Comparison of ENCODE assay signal across 9 cellular contexts in genomic region chr16:16992986-16993783, GRCh38.
A peak's percentile ranks its signal among the peaks of the same experiment; 100 is the strongest.
DNase-seq lines count a peak whose midpoint lies in the region; ATAC-seq and TF ChIP-seq lines count a peak whose summit lies in the region.
"Had no signal": no experiment of that assay in that cellular context is flagged by ENCODE, and none has a peak within 500 bp of the region (broad histone marks: within the 10 kb centered on the region; RNA-seq: fewer than 3 reads in every experiment).

No MANE protein-coding gene starts in this region.

- no peaks in the 10 kb centered on the region for H3K9me3 ChIP-seq in parathyroid adenoma (ENCODE audit: control insufficient read depth, low read length)
- H3K9me3 ChIP-seq: thyroid gland had no signal

- no peaks in the 10 kb centered on the region for H3K36me3 Mint-ChIP-seq in activated naive CD8-positive, alpha-beta T cell treated with anti-CD3 and anti-CD28 coated beads for 36 hours

- H3K9ac ChIP-seq in parathyroid adenoma: no peak overlapping the region

- H3K79me2 ChIP-seq in parathyroid adenoma: no peaks in the 10 kb centered on the region

- H3K27me3 ChIP-seq in parathyroid adenoma (ENCODE audit: control insufficient read depth, insufficient read depth, low read length): no peaks in the 10 kb centered on the region
- H3K27me3 ChIP-seq: thyroid gland had no signal

- H3K4me3 ChIP-seq in parathyroid adenoma (ENCODE audit: low read depth, low read length): no peak overlapping the region
- H3K4me3 ChIP-seq: thyroid gland had no signal

- intact Hi-C loops in posterior cingulate gyrus (cut with DNase I): no loop called here

- peak overlapping the region; percentile 45 for H3K4me3 Mint-ChIP-seq in activated naive CD8-positive, alpha-beta T cell treated with anti-CD3 and anti-CD28 coated beads for 36 hours

- H2AFZ ChIP-seq in parathyroid adenoma: peak overlapping the region; percentile 53

- no peaks in the 10 kb centered on the region for H3K4me1 ChIP-seq in parathyroid adenoma
- H3K4me1 ChIP-seq: thyroid gland had no signal

- H3K4me1 Mint-ChIP-seq in activated naive CD8-positive, alpha-beta T cell treated with anti-CD3 and anti-CD28 coated beads for 36 hours: peaks cover 19% of the 10 kb centered on the region

- H3K27ac Mint-ChIP-seq in activated naive CD8-positive, alpha-beta T cell treated with anti-CD3 and anti-CD28 coated beads for 36 hours: peak overlapping the region; percentile 71

- peak; percentile 12 for DNase-seq in NOMO-1 treated with DMSO at 0.1 percent for 48 hours (lab: John Stamatoyannopoulos, UW; ENCODE audit: unreplicated experiment)
- no peak for DNase-seq in NOMO-1 treated with dmso at 0.1 percent for 144 hours (lab: John Stamatoyannopoulos, UW; ENCODE audit: unreplicated experiment)
- DNase-seq in NCI-H2171 (lab: John Stamatoyannopoulos, UW): peak; percentile 2
- DNase-seq in activated naive CD8-positive, alpha-beta T cell treated with anti-CD3 and anti-CD28 coated beads for 36 hours: peak; percentile 12
- DNase-seq in posterior cingulate gyrus: no peak
- DNase-seq: thyroid gland had no signal

- no peaks in the 10 kb centered on the region for H3K36me3 ChIP-seq in parathyroid adenoma (ENCODE audit: control insufficient read depth, insufficient read depth, low read length)
- H3K36me3 ChIP-seq: thyroid gland had no signal

- no peak overlapping the region for H3K27ac ChIP-seq in parathyroid adenoma
- H3K27ac ChIP-seq: thyroid gland had no signal

- H3K27me3 Mint-ChIP-seq in activated naive CD8-positive, alpha-beta T cell treated with anti-CD3 and anti-CD28 coated beads for 36 hours: peaks cover 5% of the 10 kb centered on the region

- H3K9me3 Mint-ChIP-seq in activated naive CD8-positive, alpha-beta T cell treated with anti-CD3 and anti-CD28 coated beads for 36 hours: no peaks in the 10 kb centered on the region

- H3K4me2 ChIP-seq in parathyroid adenoma (ENCODE audit: low read length): peak overlapping the region; percentile 43

- TF ChIP-seq CTCF in parathyroid adenoma (IDR thresholded peaks at IDR 0.05): no peak

- ATAC-seq in GM19455 (IDR thresholded peaks at IDR 0.05; ENCODE audit: unreplicated experiment): no peak
- no peak for ATAC-seq in HG02840 (IDR thresholded peaks at IDR 0.05; ENCODE audit: low FRiP score, unreplicated experiment)

Comparison
In these comparisons a context has a peak if more than half of its experiments do, and no peak if none do; other contexts are left out.
1. DNase-seq: peak in NOMO-1 treated with DMSO at 0.1 percent for 48 hours (single experiment), NCI-H2171 (single experiment) and activated naive CD8-positive, alpha-beta T cell treated with anti-CD3 and anti-CD28 coated beads for 36 hours (single experiment); none in NOMO-1 treated with dmso at 0.1 percent for 144 hours (single experiment) and posterior cingulate gyrus (0 of 10).